ENCODE assay signal across 1 cellular context in genomic region chr7:133079296-133079695, GRCh38.
TF ChIP-seq lines count a peak whose summit lies in the region.

No MANE protein-coding gene starts in this region.

TF ChIP-seq in GM12878, 131 proteins besides CTCF, POLR2A, EP300 and RAD21 (continued from another document):
- TF ChIP-seq ZNF207 (IDR thresholded peaks at IDR 0.05; ENCODE audit: borderline replicate concordance) (no peak), JUND (IDR thresholded peaks at IDR 0.05; ENCODE audit: low read depth, low read length) (no peak), RB1 (IDR thresholded peaks at IDR 0.05; ENCODE audit: borderline replicate concordance) (no peak), CEBPB (IDR thresholded peaks at IDR 0.05; ENCODE audit: borderline replicate concordance in 1 of 2, low read depth in 2 of 2, low read length in 2 of 2) (no peak)
